8 cellular contexts compared by ENCODE assay signal in the genomic region with DNA sequence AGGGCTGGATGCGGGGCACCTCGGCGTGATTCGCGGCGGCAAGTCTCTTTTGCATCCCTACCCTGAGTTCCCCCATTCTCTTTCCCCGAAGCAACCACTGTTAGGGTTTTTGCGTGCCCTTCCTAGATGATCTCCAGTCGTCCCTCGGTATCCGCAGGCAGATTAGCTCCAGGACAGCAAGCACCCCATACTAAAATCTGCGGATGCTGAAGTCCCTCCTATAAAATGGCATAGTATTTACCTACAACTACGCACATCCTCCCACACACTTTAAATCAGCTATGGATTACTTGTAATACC. TPM values are rescaled to one million over a fixed set of nuclear protein-coding genes. Genes with fewer than 3 reads are reported as not detected.
A peak's percentile ranks its signal among the peaks of the same experiment; 100 is the strongest.
DNase-seq lines count a peak whose midpoint lies in the region; ATAC-seq, FAIRE-seq and TF ChIP-seq lines count a peak whose summit lies in the region.

No MANE protein-coding gene starts in this region.

- no peak for FAIRE-seq in urothelium cell line (lab: Jason Lieb, UNC)

- peak overlapping the region; percentile 54 to 85 (median 73); a peak in 21 of 22 replicates for H3K27ac ChIP-seq in BLaER1 treated with 17β-estradiol and CSF1 and Interleukin-3, amounts not matched to agents 10 nM and 100 nM
- H3K27ac ChIP-seq in liver (ENCODE audit: low read depth in 1 of 2, low read length in 2 of 2) = peak overlapping the region; percentile 74 to 81
- peak overlapping the region; percentile 77 to 99 (median 87) for H3K27ac ChIP-seq in upper lobe of left lung

- H3K27me3 ChIP-seq in BLaER1 treated with 17β-estradiol and CSF1 and Interleukin-3, amounts not matched to agents 10 nM and 100 nM = no peaks in the 10 kb centered on the region
- H3K27me3 ChIP-seq in adipocyte (replicated peaks; ENCODE audit: control insufficient read depth, insufficient read depth, low read length) = no peaks in the 10 kb centered on the region
- H3K27me3 ChIP-seq in liver (ENCODE audit: control insufficient read depth in 4 of 4, insufficient read depth in 4 of 4, low read length in 3 of 4) = no peaks in the 10 kb centered on the region
- H3K27me3 ChIP-seq in upper lobe of left lung = no peaks in the 10 kb centered on the region

- 17% methylated on average over 13 of the region's 13 CpGs for WGBS in liver
- WGBS in upper lobe of left lung, 2 donors = 5 to 7% methylated on average over 13 of the region's 13 CpGs

- H4K20me1 ChIP-seq in BLaER1 treated with 17β-estradiol and CSF1 and Interleukin-3, amounts not matched to agents 10 nM and 100 nM = no peaks in the 10 kb centered on the region

- no peak for TF ChIP-seq RAD21 in liver (IDR thresholded peaks at IDR 0.05)

- H3K4me2 ChIP-seq in BLaER1 treated with 17β-estradiol and CSF1 and Interleukin-3, amounts not matched to agents 10 nM and 100 nM = peak overlapping the region; percentile 84 to 99 (median 97)

- H3K9me3 ChIP-seq in BLaER1 treated with 17β-estradiol and CSF1 and Interleukin-3, amounts not matched to agents 10 nM and 100 nM (replicated peaks in 1 of 11) = no peaks in the 10 kb centered on the region
- H3K9me3 ChIP-seq in adipocyte (ENCODE audit: control insufficient read depth, low read length) = no peaks in the 10 kb centered on the region
- no peaks in the 10 kb centered on the region for H3K9me3 ChIP-seq in liver (ENCODE audit: control insufficient read depth in 4 of 4, low read length in 3 of 4)
- no peaks in the 10 kb centered on the region for H3K9me3 ChIP-seq in upper lobe of left lung

- DNase-seq in HFF-Myc (ENCODE audit: extremely low read depth, low read depth) (no peak), adipocyte (ENCODE audit: low read depth) (no peak), upper lobe of left lung (no peak), SK-N-DZ (ENCODE audit: low spot score) (no peak), DMS 273 treated with DMSO at 0.1 percent for 48 hours (lab: John Stamatoyannopoulos, UW) (no peak), urothelium cell line (ENCODE audit: low spot score) (no peak)

- no peaks in the 10 kb centered on the region for H3K36me3 ChIP-seq in BLaER1 treated with 17β-estradiol and CSF1 and Interleukin-3, amounts not matched to agents 10 nM and 100 nM
- H3K36me3 ChIP-seq in adipocyte (ENCODE audit: control insufficient read depth, insufficient read depth, low read length, severe bottlenecking) (no peaks in the 10 kb centered on the region), liver (ENCODE audit: control insufficient read depth in 4 of 4, insufficient read depth in 3 of 4, low read depth in 1 of 4, low read length in 3 of 4) (no peaks in the 10 kb centered on the region), upper lobe of left lung (no peaks in the 10 kb centered on the region)

- no peak for TF ChIP-seq EP300 in upper lobe of left lung (IDR thresholded peaks at IDR 0.05)

- no peak for TF ChIP-seq CTCF in HFF-Myc (IDR thresholded peaks at IDR 0.05; ENCODE audit: low read depth, low read length, missing control alignments)
- no peak for TF ChIP-seq CTCF in liver (IDR thresholded peaks at IDR 0.05; ENCODE audit: low read depth, low read length, missing input control)
- no peak for TF ChIP-seq CTCF in upper lobe of left lung (IDR thresholded peaks at IDR 0.05)

- peak overlapping the region; percentile 54 to 80 (median 68) for H3K4me3 ChIP-seq in BLaER1 treated with 17β-estradiol and CSF1 and Interleukin-3, amounts not matched to agents 10 nM and 100 nM
- peak overlapping the region; percentile 70 for H3K4me3 ChIP-seq in HFF-Myc (replicated peaks; ENCODE audit: low read depth, low read length)
- H3K4me3 ChIP-seq in adipocyte (ENCODE audit: low read length) = peak overlapping the region; percentile 94
- H3K4me3 ChIP-seq in liver (ENCODE audit: low read depth in 1 of 3, low read length in 3 of 3) = peak overlapping the region in 2 of 3 donors; percentile 59 to 82
- peak overlapping the region; percentile 52 to 73 (median 66) for H3K4me3 ChIP-seq in upper lobe of left lung

- no peak for ATAC-seq in upper lobe of left lung (ENCODE audit: low FRiP score in 2 of 2)

- peak in 1 of 4 donors; percentile 10 for TF ChIP-seq POLR2A in upper lobe of left lung (IDR thresholded peaks at IDR 0.05)

- H3K4me1 ChIP-seq in BLaER1 treated with 17β-estradiol and CSF1 and Interleukin-3, amounts not matched to agents 10 nM and 100 nM = peaks cover 16 to 33% (median 18%) of the 10 kb centered on the region in 10 experiments
- H3K4me1 ChIP-seq in adipocyte (ENCODE audit: control insufficient read depth, insufficient read depth, low read length) (peaks cover 10% of the 10 kb centered on the region), liver (ENCODE audit: control insufficient read depth in 4 of 4, insufficient read depth in 4 of 4, low read length in 3 of 4) (peaks cover 0 to 8% (median 3%) of the 10 kb centered on the region in 4 donors), upper lobe of left lung (peaks cover 4 to 14% (median 6%) of the 10 kb centered on the region in 4 donors)

- peak overlapping the region; percentile 75 to 87 (median 84) for H3K9ac ChIP-seq in BLaER1 treated with 17β-estradiol and CSF1 and Interleukin-3, amounts not matched to agents 10 nM and 100 nM
- H3K9ac ChIP-seq in adipocyte (ENCODE audit: low read length) = peak overlapping the region; percentile 90
- peak overlapping the region in 1 of 2 donors; percentile 70 for H3K9ac ChIP-seq in liver (ENCODE audit: low read depth in 1 of 2, low read length in 2 of 2)

TF ChIP-seq in liver, 16 proteins besides CTCF, POLR2A, EP300 and RAD21:
- TF ChIP-seq TAF1 (conservative IDR thresholded peaks at IDR 0.05) = no peak
- peak; percentile 2 for TF ChIP-seq YY1 (IDR thresholded peaks at IDR 0.05)

RNA-seq across cellular contexts. Expression of gene CFAP126, which starts 22.8 kb away (rescaled TPM):
- total RNA-seq in liver = not detected
- polyA plus RNA-seq in liver = not detected
- 1 to 10 TPM in 4 of 6 donors, under 1 TPM in 1, not detected in 1; 0.37 to 9.5 (median 4.0) TPM for total RNA-seq in upper lobe of left lung
- not detected in 2 replicates for polyA plus RNA-seq in SK-N-DZ (2014; cell fraction: cytosol; rRNA removed)
- not detected in 2 replicates for polyA plus RNA-seq in SK-N-DZ (2014; cell fraction: nucleus; rRNA removed)
